Comparison of ENCODE assay signal across 8 cellular contexts in genomic region chr3:177345973-177346503, GRCh38.
DNase-seq lines count a peak whose midpoint lies in the region; ATAC-seq, FAIRE-seq and TF ChIP-seq lines count a peak whose summit lies in the region.

No MANE protein-coding gene starts in this region.

- H3K36me3 Mint-ChIP-seq in stimulated activated naive CD8-positive, alpha-beta T cell treated with anti-CD3 and anti-CD28 coated beads, Interleukin-15, Interleukin-2, amounts not matched to agents 100 ng/mL and 50 ng/mL, for 24 hours (ENCODE audit: low read depth): no peaks in the 10 kb centered on the region

- dilution Hi-C loops in keratinocyte (cut with MboI; ENCODE audit: extremely low pct_ligation_motif_present, low sequenced_read_pairs): no loop called here

- H3K4me1 Mint-ChIP-seq in stimulated activated naive CD8-positive, alpha-beta T cell treated with anti-CD3 and anti-CD28 coated beads, Interleukin-15, Interleukin-2, amounts not matched to agents 100 ng/mL and 50 ng/mL, for 24 hours (ENCODE audit: low read depth): peaks cover 78% of the 10 kb centered on the region

- peak overlapping the region; percentile 76 for H3K4me2 ChIP-seq in keratinocyte (ENCODE audit: control insufficient read depth, extremely low read depth, insufficient read depth, low read depth, low read length)

- no peaks in the 10 kb centered on the region for H3K9me1 ChIP-seq in keratinocyte (ENCODE audit: control insufficient read depth, extremely low read depth, insufficient read depth, low read length)

- H3K27me3 ChIP-seq in RWPE2 (ENCODE audit: insufficient read depth, poor library complexity, severe bottlenecking) (no peaks in the 10 kb centered on the region), keratinocyte (ENCODE audit: control insufficient read depth, extremely low read depth, insufficient read depth, low read length) (no peaks in the 10 kb centered on the region), vagina (no peaks in the 10 kb centered on the region)

- H3K9me3 Mint-ChIP-seq in stimulated activated naive CD8-positive, alpha-beta T cell treated with anti-CD3 and anti-CD28 coated beads, Interleukin-15, Interleukin-2, amounts not matched to agents 100 ng/mL and 50 ng/mL, for 24 hours: no peaks in the 10 kb centered on the region

- peak overlapping the region; percentile 94 for H3K27ac Mint-ChIP-seq in stimulated activated naive CD8-positive, alpha-beta T cell treated with anti-CD3 and anti-CD28 coated beads, Interleukin-15, Interleukin-2, amounts not matched to agents 100 ng/mL and 50 ng/mL, for 24 hours

- H3K9ac ChIP-seq in keratinocyte (ENCODE audit: control insufficient read depth, extremely low read depth, insufficient read depth, low read length): no peak overlapping the region

- no peak for FAIRE-seq in keratinocyte (lab: Jason Lieb, UNC)

- no peak overlapping the region for H3K4me3 ChIP-seq in RWPE2 (ENCODE audit: severe bottlenecking)
- H3K4me3 ChIP-seq in keratinocyte (ENCODE audit: control insufficient read depth in 2 of 3, extremely low read depth in 1 of 3, insufficient read depth in 2 of 3, low read depth in 1 of 3, low read length in 3 of 3): no peak overlapping the region
- no peak overlapping the region for H3K4me3 ChIP-seq in vagina

- H3K27ac ChIP-seq in RWPE2 (ENCODE audit: poor library complexity, severe bottlenecking) (peak overlapping the region; percentile 81), keratinocyte (ENCODE audit: control insufficient read depth, insufficient read depth, low read length) (peak overlapping the region; percentile 83), vagina (peak overlapping the region; percentile 49)

- H3K79me2 ChIP-seq in keratinocyte (ENCODE audit: control insufficient read depth, insufficient read depth, low read length): no peaks in the 10 kb centered on the region

- no peak for TF ChIP-seq POLR2A in vagina (IDR thresholded peaks at IDR 0.05)

- TF ChIP-seq CTCF in RWPE2 (IDR thresholded peaks at IDR 0.05; ENCODE audit: poor library complexity, severe bottlenecking) (no peak), keratinocyte (optimal IDR thresholded peaks at IDR 0.05 in 1 of 3, IDR thresholded peaks at IDR 0.05 in 1 of 3, conservative IDR thresholded peaks at IDR 0.05 in 1 of 3; ENCODE audit: extremely low read depth in 1 of 3, insufficient read depth in 2 of 3, low read length in 3 of 3) (no peak), vagina (IDR thresholded peaks at IDR 0.05) (no peak)

- no peaks in the 10 kb centered on the region for H3K36me3 ChIP-seq in RWPE2 (ENCODE audit: low read depth)
- H3K36me3 ChIP-seq in keratinocyte (ENCODE audit: control insufficient read depth in 2 of 2, extremely low read depth in 1 of 2, insufficient read depth in 2 of 2, low read length in 2 of 2): no peaks in the 10 kb centered on the region
- H3K36me3 ChIP-seq in vagina: no peaks in the 10 kb centered on the region

- no peaks in the 10 kb centered on the region for H3K27me3 Mint-ChIP-seq in stimulated activated naive CD8-positive, alpha-beta T cell treated with anti-CD3 and anti-CD28 coated beads, Interleukin-15, Interleukin-2, amounts not matched to agents 100 ng/mL and 50 ng/mL, for 24 hours

- no peaks in the 10 kb centered on the region for H4K20me1 ChIP-seq in keratinocyte (ENCODE audit: control insufficient read depth, extremely low read depth, insufficient read depth, low read length)

- no peak for DNase-seq in stimulated activated naive CD8-positive, alpha-beta T cell treated with anti-CD3 and anti-CD28 coated beads, Interleukin-15, Interleukin-2, amounts not matched to agents 100 U/mL and 50 U/mL, for 24 hours
- DNase-seq in RWPE2 (ENCODE audit: low spot score) (no peak), keratinocyte (ENCODE audit: low read depth, low spot score) (no peak), vagina (ENCODE audit: extremely low spot score in 2 of 2) (no peak), SHP77 treated with DMSO at 0.1 percent for 48 hours (lab: John Stamatoyannopoulos, UW) (no peak), NCI-H1417 treated with DMSO at 0.1 percent for 48 hours (lab: John Stamatoyannopoulos, UW) (no peak)

- peak overlapping the region; percentile 49 for H3K4me3 Mint-ChIP-seq in stimulated activated naive CD8-positive, alpha-beta T cell treated with anti-CD3 and anti-CD28 coated beads, Interleukin-15, Interleukin-2, amounts not matched to agents 100 ng/mL and 50 ng/mL, for 24 hours

- intact Hi-C loops in vagina (cut with DNase I): no loop called here

- peaks cover 21% of the 10 kb centered on the region for H3K4me1 ChIP-seq in RWPE2 (ENCODE audit: insufficient read depth, poor library complexity, severe bottlenecking)
- H3K4me1 ChIP-seq in keratinocyte (ENCODE audit: control insufficient read depth, extremely low read depth, insufficient read depth, low read length): peaks cover 31% of the 10 kb centered on the region
- peaks cover 18% of the 10 kb centered on the region for H3K4me1 ChIP-seq in vagina

- H3K9me3 ChIP-seq in RWPE2 (ENCODE audit: severe bottlenecking): no peaks in the 10 kb centered on the region
- no peaks in the 10 kb centered on the region for H3K9me3 ChIP-seq in keratinocyte (ENCODE audit: control insufficient read depth, low read depth, low read length)
- H3K9me3 ChIP-seq in vagina: no peaks in the 10 kb centered on the region

- ATAC-seq in stimulated activated naive CD8-positive, alpha-beta T cell treated with anti-CD3 and anti-CD28 coated beads, Interleukin-15, Interleukin-2, amounts not matched to agents 100 U/mL and 50 U/mL, for 24 hours: no peak
- no peak for ATAC-seq in RWPE2 (ENCODE audit: low read depth)
- no peak for ATAC-seq in HG03457 (IDR thresholded peaks at IDR 0.05; ENCODE audit: unreplicated experiment)

- H2AFZ ChIP-seq in keratinocyte (ENCODE audit: control insufficient read depth, low read length): no peak overlapping the region
